Comparison of ENCODE assay signal across 1 cellular context in the genomic region with DNA sequence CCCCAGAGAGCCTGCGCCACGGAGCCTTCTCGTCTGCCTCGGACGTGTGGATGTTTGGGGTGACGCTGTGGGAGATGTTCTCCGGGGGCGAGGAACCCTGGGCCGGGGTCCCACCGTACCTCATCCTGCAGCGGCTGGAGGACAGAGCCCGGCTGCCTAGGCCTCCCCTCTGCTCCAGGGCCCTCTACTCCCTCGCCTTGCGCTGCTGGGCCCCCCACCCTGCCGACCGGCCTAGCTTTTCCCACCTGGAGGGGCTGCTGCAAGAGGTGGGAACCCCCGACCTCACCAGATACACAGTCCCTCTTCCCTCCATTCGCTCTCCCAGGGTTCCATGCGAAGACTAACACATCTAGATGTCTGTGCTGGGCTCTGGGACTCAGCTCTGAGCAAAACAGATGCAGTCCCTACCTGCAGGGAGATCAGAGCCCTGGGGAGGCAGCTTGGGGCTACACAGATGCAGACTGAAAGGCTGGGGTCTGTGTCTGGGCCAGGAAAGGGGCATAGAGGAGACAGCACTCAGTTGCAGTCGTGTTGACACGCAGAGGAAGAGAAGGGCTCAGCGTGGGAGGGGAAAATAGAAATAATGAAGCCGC.
TF ChIP-seq lines count a peak whose summit lies in the region.

No MANE protein-coding gene starts in this region.

TF ChIP-seq in IMR-90, 13 proteins besides CTCF, POLR2A, EP300 and RAD21:
- TF ChIP-seq SMC3 (IDR thresholded peaks at IDR 0.05; ENCODE audit: low read depth, low read length) (no peak), MAFK (IDR thresholded peaks at IDR 0.05; ENCODE audit: low read depth, low read length) (no peak), BHLHE40 (IDR thresholded peaks at IDR 0.05; ENCODE audit: low read depth, low read length) (no peak), RCOR1 (IDR thresholded peaks at IDR 0.05; ENCODE audit: insufficient replicate concordance, low read length) (no peak), FOS (IDR thresholded peaks at IDR 0.05; ENCODE audit: low read depth, low read length) (no peak), CHD1 (IDR thresholded peaks at IDR 0.05; ENCODE audit: low read depth, low read length) (no peak), MXI1 (IDR thresholded peaks at IDR 0.05; ENCODE audit: borderline replicate concordance, low read depth, low read length) (no peak), MAZ (IDR thresholded peaks at IDR 0.05; ENCODE audit: borderline replicate concordance, low read depth, low read length) (no peak), NFE2L2 (IDR thresholded peaks at IDR 0.05; ENCODE audit: low read depth, low read length) (no peak), RFX5 (IDR thresholded peaks at IDR 0.05; ENCODE audit: low read depth, low read length) (no peak), CEBPB (IDR thresholded peaks at IDR 0.05; ENCODE audit: low read depth, low read length) (no peak)
- TF ChIP-seq, protein P1, sequence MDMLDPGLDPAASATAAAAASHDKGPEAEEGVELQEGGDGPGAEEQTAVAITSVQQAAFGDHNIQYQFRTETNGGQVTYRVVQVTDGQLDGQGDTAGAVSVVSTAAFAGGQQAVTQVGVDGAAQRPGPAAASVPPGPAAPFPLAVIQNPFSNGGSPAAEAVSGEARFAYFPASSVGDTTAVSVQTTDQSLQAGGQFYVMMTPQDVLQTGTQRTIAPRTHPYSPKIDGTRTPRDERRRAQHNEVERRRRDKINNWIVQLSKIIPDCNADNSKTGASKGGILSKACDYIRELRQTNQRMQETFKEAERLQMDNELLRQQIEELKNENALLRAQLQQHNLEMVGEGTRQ (IDR thresholded peaks at IDR 0.05; ENCODE audit: low read depth, low read length) = no peak
- TF ChIP-seq, protein P2, sequence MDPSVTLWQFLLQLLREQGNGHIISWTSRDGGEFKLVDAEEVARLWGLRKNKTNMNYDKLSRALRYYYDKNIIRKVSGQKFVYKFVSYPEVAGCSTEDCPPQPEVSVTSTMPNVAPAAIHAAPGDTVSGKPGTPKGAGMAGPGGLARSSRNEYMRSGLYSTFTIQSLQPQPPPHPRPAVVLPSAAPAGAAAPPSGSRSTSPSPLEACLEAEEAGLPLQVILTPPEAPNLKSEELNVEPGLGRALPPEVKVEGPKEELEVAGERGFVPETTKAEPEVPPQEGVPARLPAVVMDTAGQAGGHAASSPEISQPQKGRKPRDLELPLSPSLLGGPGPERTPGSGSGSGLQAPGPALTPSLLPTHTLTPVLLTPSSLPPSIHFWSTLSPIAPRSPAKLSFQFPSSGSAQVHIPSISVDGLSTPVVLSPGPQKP (IDR thresholded peaks at IDR 0.05; ENCODE audit: borderline replicate concordance, low read depth, low read length) = no peak
TF ChIP-seq in IMR-90: peak in this region for 0.
